ENCODE assay signal across 35 cellular contexts in the genomic region with DNA sequence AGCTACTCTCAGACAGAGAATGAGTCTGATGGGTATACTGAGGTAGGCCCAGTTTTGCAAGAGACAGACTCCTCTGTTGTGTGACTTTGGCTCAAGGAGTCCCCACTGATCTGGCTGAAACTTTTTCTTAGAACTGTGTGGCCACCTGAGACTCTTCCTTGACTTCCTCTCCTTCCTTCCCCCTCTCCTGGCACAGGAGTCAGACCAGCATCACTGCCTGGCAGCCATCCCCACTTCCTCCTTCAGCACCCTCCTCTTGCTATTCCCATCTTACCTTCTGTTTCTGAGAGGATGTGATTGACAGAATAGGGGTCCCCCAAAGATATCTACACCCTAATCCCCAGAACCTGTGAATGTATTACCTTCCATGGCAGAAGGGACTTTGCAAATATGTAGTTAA.
"Had no signal": no experiment of that assay in that cellular context is flagged by ENCODE, and none has a peak within 500 bp of the region (broad histone marks: within the 10 kb centered on the region; RNA-seq: fewer than 3 reads in every experiment).

No MANE protein-coding gene starts in this region.

- H3K36me3 ChIP-seq: MG63 had no signal

- H3K27ac ChIP-seq: KMS-11 had no signal

- H3K9me3 ChIP-seq: MG63 had no signal

- DNase-seq: Karpas-422, Kasumi-1, MG63, MM.1S, MV-4-11, NCI-H1048, NCI-H1092, NCI-H1092 treated with DMSO at 0.1 percent for 48 hours, NCI-H1105, NCI-H1105 treated with DMSO at 0.1 percent for 48 hours, NCI-H1417, NCI-H1417 treated with DMSO at 0.1 percent for 48 hours, NCI-H1436, NCI-H1436 treated with DMSO at 0.1 percent for 48 hours, NCI-H146, NCI-H1694, NCI-H1694 treated with DMSO at 0.1 percent for 48 hours, NCI-H187, NCI-H187 treated with DMSO at 0.1 percent for 48 hours, NCI-H1930, NCI-H2029, NCI-H2029 treated with DMSO at 0.1 percent for 48 hours, NCI-H2081, NCI-H2081 treated with DMSO at 0.1 percent for 48 hours, NCI-H2107, NCI-H2171, NCI-H2171 treated with DMSO at 0.1 percent for 48 hours, NCI-H2227 treated with DMSO at 0.1 percent for 48 hours, NCI-H226, NCI-H345, NCI-H446, NCI-H446 treated with DMSO at 0.1 percent for 48 hours, NCI-H510A, NCI-H510A treated with DMSO at 0.1 percent for 48 hours had no signal

- H3K4me3 ChIP-seq: MG63 had no signal
